ENCODE assay signal across 1 cellular context in the genomic region with DNA sequence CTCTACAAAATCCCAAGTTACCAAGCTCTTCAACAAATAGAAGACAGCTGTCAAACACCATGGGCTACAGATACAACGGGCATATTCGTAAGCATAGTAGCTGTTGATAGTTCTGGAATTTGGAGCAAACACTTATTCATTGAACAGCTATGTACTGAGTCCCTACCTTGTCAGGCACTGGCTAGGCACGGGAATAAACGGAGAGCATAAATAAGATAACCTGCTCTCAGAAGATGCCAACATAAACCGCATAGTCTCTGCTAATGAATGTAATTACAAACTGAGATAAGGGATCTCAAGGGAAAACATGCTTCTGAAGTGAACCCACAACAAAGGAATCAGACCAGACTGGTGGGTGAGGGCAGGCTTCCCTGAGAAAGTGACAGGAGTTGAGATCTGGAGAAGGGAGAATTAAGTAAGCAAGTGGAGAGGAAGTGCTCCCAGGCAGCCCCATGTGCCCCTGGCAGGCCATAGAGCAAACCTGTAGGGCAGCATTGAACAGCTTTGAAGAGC.
TF ChIP-seq lines count a peak whose summit lies in the region.

No MANE protein-coding gene starts in this region.

TF ChIP-seq in GM12878, 131 proteins besides CTCF, POLR2A, EP300 and RAD21 (continued from another document):
- TF ChIP-seq, protein P1, sequence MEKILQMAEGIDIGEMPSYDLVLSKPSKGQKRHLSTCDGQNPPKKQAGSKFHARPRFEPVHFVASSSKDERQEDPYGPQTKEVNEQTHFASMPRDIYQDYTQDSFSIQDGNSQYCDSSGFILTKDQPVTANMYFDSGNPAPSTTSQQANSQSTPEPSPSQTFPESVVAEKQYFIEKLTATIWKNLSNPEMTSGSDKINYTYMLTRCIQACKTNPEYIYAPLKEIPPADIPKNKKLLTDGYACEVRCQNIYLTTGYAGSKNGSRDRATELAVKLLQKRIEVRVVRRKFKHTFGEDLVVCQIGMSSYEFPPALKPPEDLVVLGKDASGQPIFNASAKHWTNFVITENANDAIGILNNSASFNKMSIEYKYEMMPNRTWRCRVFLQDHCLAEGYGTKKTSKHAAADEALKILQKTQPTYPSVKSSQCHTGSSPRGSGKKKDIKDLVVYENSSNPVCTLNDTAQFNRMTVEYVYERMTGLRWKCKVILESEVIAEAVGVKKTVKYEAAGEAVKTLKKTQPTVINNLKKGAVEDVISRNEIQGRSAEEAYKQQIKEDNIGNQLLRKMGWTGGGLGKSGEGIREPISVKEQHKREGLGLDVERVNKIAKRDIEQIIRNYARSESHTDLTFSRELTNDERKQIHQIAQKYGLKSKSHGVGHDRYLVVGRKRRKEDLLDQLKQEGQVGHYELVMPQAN (conservative IDR thresholded peaks at IDR 0.05): no peak
- TF ChIP-seq, protein P2, sequence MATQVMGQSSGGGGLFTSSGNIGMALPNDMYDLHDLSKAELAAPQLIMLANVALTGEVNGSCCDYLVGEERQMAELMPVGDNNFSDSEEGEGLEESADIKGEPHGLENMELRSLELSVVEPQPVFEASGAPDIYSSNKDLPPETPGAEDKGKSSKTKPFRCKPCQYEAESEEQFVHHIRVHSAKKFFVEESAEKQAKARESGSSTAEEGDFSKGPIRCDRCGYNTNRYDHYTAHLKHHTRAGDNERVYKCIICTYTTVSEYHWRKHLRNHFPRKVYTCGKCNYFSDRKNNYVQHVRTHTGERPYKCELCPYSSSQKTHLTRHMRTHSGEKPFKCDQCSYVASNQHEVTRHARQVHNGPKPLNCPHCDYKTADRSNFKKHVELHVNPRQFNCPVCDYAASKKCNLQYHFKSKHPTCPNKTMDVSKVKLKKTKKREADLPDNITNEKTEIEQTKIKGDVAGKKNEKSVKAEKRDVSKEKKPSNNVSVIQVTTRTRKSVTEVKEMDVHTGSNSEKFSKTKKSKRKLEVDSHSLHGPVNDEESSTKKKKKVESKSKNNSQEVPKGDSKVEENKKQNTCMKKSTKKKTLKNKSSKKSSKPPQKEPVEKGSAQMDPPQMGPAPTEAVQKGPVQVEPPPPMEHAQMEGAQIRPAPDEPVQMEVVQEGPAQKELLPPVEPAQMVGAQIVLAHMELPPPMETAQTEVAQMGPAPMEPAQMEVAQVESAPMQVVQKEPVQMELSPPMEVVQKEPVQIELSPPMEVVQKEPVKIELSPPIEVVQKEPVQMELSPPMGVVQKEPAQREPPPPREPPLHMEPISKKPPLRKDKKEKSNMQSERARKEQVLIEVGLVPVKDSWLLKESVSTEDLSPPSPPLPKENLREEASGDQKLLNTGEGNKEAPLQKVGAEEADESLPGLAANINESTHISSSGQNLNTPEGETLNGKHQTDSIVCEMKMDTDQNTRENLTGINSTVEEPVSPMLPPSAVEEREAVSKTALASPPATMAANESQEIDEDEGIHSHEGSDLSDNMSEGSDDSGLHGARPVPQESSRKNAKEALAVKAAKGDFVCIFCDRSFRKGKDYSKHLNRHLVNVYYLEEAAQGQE (IDR thresholded peaks at IDR 0.05; ENCODE audit: low read depth, low read length): no peak
- TF ChIP-seq, protein P3, sequence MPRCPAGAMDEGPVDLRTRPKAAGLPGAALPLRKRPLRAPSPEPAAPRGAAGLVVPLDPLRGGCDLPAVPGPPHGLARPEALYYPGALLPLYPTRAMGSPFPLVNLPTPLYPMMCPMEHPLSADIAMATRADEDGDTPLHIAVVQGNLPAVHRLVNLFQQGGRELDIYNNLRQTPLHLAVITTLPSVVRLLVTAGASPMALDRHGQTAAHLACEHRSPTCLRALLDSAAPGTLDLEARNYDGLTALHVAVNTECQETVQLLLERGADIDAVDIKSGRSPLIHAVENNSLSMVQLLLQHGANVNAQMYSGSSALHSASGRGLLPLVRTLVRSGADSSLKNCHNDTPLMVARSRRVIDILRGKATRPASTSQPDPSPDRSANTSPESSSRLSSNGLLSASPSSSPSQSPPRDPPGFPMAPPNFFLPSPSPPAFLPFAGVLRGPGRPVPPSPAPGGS (IDR thresholded peaks at IDR 0.05; ENCODE audit: borderline replicate concordance, insufficient read depth, low read depth, low read length, poor library complexity, severe bottlenecking): no peak
- TF ChIP-seq, protein P4, sequence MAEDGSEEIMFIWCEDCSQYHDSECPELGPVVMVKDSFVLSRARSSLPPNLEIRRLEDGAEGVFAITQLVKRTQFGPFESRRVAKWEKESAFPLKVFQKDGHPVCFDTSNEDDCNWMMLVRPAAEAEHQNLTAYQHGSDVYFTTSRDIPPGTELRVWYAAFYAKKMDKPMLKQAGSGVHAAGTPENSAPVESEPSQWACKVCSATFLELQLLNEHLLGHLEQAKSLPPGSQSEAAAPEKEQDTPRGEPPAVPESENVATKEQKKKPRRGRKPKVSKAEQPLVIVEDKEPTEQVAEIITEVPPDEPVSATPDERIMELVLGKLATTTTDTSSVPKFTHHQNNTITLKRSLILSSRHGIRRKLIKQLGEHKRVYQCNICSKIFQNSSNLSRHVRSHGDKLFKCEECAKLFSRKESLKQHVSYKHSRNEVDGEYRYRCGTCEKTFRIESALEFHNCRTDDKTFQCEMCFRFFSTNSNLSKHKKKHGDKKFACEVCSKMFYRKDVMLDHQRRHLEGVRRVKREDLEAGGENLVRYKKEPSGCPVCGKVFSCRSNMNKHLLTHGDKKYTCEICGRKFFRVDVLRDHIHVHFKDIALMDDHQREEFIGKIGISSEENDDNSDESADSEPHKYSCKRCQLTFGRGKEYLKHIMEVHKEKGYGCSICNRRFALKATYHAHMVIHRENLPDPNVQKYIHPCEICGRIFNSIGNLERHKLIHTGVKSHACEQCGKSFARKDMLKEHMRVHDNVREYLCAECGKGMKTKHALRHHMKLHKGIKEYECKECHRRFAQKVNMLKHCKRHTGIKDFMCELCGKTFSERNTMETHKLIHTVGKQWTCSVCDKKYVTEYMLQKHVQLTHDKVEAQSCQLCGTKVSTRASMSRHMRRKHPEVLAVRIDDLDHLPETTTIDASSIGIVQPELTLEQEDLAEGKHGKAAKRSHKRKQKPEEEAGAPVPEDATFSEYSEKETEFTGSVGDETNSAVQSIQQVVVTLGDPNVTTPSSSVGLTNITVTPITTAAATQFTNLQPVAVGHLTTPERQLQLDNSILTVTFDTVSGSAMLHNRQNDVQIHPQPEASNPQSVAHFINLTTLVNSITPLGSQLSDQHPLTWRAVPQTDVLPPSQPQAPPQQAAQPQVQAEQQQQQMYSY (CRISPR knock-in tag; IDR thresholded peaks at IDR 0.05): no peak
- TF ChIP-seq, protein P5, sequence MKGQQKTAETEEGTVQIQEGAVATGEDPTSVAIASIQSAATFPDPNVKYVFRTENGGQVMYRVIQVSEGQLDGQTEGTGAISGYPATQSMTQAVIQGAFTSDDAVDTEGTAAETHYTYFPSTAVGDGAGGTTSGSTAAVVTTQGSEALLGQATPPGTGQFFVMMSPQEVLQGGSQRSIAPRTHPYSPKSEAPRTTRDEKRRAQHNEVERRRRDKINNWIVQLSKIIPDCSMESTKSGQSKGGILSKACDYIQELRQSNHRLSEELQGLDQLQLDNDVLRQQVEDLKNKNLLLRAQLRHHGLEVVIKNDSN (IDR thresholded peaks at IDR 0.05; ENCODE audit: borderline replicate concordance, extremely low read length, insufficient read depth, low read depth, low read length): no peak
- TF ChIP-seq BACH1 (IDR thresholded peaks at IDR 0.05; ENCODE audit: borderline replicate concordance) (no peak), CREM (IDR thresholded peaks at IDR 0.05; ENCODE audit: low read depth) (no peak), MYC (IDR thresholded peaks at IDR 0.05; ENCODE audit: insufficient read depth, insufficient read length, insufficient replicate concordance, low read length, severe bottlenecking) (no peak), TARDBP (IDR thresholded peaks at IDR 0.05; ENCODE audit: borderline replicate concordance) (no peak), SUPT20H (IDR thresholded peaks at IDR 0.05; ENCODE audit: borderline replicate concordance, control insufficient read depth, low read depth, low read length) (no peak), SRF (IDR thresholded peaks at IDR 0.05; ENCODE audit: low read depth in 2 of 2, low read length in 2 of 2) (no peak)
TF ChIP-seq in GM12878: peak in this region for 0.
